In the genomic region with DNA sequence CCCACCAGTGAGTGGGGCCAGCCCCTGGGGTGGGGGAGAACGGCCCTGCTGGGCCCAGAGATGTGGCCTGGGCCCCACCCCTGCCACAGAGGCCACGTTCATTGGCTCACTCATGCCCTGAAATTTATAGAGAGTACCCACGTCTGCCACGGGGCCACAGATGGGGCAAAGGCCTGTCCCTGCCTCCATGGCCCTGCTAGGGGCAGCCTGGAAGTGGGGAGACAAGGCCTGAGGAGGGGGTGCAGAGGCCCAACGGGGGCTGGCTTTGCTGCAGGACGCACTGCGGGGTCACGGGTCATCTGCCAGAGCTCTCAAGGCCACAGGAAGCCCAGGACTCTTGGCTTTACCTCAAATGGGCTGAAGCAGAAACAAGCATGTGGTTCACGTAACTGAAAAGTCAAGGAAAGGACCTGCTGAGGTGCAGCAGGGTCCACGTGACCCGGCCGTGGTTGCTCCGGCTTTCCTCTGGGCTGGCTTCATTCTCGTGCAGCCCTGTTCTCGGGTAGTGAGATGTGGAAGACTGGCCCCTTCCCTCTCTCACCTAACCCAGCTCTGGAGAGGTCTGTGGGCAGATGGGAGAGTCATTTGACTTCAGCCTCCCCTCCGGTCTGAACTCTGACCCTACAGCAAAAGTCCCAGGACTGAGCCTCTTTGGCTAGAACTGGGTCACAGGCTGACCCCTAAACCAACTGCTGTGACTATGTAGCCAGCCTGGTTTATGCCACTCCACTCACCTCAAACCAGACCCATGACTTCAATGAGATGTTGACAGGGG, we compare ENCODE assay signal across 10 cellular contexts. TPM values are rescaled to one million over a fixed set of nuclear protein-coding genes. Genes with fewer than 3 reads are reported as not detected.
DNase-seq lines count a peak whose midpoint lies in the region; ATAC-seq, FAIRE-seq and TF ChIP-seq lines count a peak whose summit lies in the region.
"Had no signal": no experiment of that assay in that cellular context is flagged by ENCODE, and none has a peak within 500 bp of the region (broad histone marks: within the 10 kb centered on the region; RNA-seq: fewer than 3 reads in every experiment).

No MANE protein-coding gene starts in this region.

- H3K9me3 Mint-ChIP-seq in activated T-cell treated with anti-CD3 and anti-CD28 coated beads, Interleukin-2, amount 50 U/mL, for 72 hours: no peaks in the 10 kb centered on the region
- H3K9me3 Mint-ChIP-seq in activated CD8-positive, alpha-beta T cell treated with anti-CD3 and anti-CD28 coated beads, Interleukin-2, amount 10 ng/mL, durations not matched to agents 7 days and 5 days (ENCODE audit: insufficient read depth): no peaks in the 10 kb centered on the region

- peaks cover 11% of the 10 kb centered on the region in 2 donors for H3K27me3 ChIP-seq in stomach smooth muscle (ENCODE audit: control insufficient read depth in 1 of 2, insufficient read depth in 2 of 2, low read length in 2 of 2)
- no peaks in the 10 kb centered on the region for H3K27me3 ChIP-seq in aorta (ENCODE audit: control insufficient read depth in 1 of 2, insufficient read depth in 2 of 2, low read length in 1 of 2)
- H3K27me3 ChIP-seq: SJCRH30 had no signal

- no peak for ATAC-seq in activated T-cell treated with anti-CD3 and anti-CD28 coated beads, Interleukin-2, amount 50 U/mL, for 72 hours (replicated peaks in 1 of 2)
- no peak for ATAC-seq in activated CD8-positive, alpha-beta T cell treated with anti-CD3 and anti-CD28 coated beads, Interleukin-2, amount 10 ng/mL, durations not matched to agents 7 days and 5 days
- no peak for ATAC-seq in aorta (ENCODE audit: low FRiP score)

- H3K36me3 Mint-ChIP-seq in activated T-cell treated with anti-CD3 and anti-CD28 coated beads, Interleukin-2, amount 50 U/mL, for 72 hours (ENCODE audit: insufficient read depth in 2 of 2): no peaks in the 10 kb centered on the region
- peaks cover 4% of the 10 kb centered on the region for H3K36me3 Mint-ChIP-seq in activated CD8-positive, alpha-beta T cell treated with anti-CD3 and anti-CD28 coated beads, Interleukin-2, amount 10 ng/mL, durations not matched to agents 7 days and 5 days (ENCODE audit: low read depth)

- DNase-seq in activated T-cell treated with anti-CD3 and anti-CD28 coated beads, Interleukin-2, amount 50 U/mL, for 72 hours: no peak
- DNase-seq in activated T-cell treated with anti-CD3 and anti-CD28 coated beads, Interleukin-2, amount 50 U/mL, for 48 hours: no peak
- no peak for DNase-seq in activated CD8-positive, alpha-beta T cell treated with anti-CD3 and anti-CD28 coated beads, Interleukin-2, amount 10 ng/mL, durations not matched to agents 7 days and 5 days
- DNase-seq in kidney: peak; percentile 71
- DNase-seq in NCI-H187 (lab: John Stamatoyannopoulos, UW): no peak
- DNase-seq in aorta: no peak
- no peak for DNase-seq in Ammon's horn (ENCODE audit: low spot score)

- H3K27me3 Mint-ChIP-seq in activated T-cell treated with anti-CD3 and anti-CD28 coated beads, Interleukin-2, amount 50 U/mL, for 72 hours (ENCODE audit: low read depth): no peaks in the 10 kb centered on the region
- no peaks in the 10 kb centered on the region for H3K27me3 Mint-ChIP-seq in activated CD8-positive, alpha-beta T cell treated with anti-CD3 and anti-CD28 coated beads, Interleukin-2, amount 10 ng/mL, durations not matched to agents 7 days and 5 days (ENCODE audit: low read depth)

- no peaks in the 10 kb centered on the region for H3K9me3 ChIP-seq in kidney (ENCODE audit: control insufficient read depth in 1 of 2, low read length in 2 of 2)
- no peaks in the 10 kb centered on the region for H3K9me3 ChIP-seq in stomach smooth muscle (ENCODE audit: control insufficient read depth in 2 of 2, low read length in 2 of 2)
- peaks cover 2% of the 10 kb centered on the region for H3K9me3 ChIP-seq in aorta (ENCODE audit: control insufficient read depth, low read length)
- H3K9me3 ChIP-seq: SJCRH30 had no signal

- H3K4me3 Mint-ChIP-seq in activated T-cell treated with anti-CD3 and anti-CD28 coated beads, Interleukin-2, amount 50 U/mL, for 72 hours: peak overlapping the region; percentile 80 to 87
- peak overlapping the region; percentile 76 for H3K4me3 Mint-ChIP-seq in activated CD8-positive, alpha-beta T cell treated with anti-CD3 and anti-CD28 coated beads, Interleukin-2, amount 10 ng/mL, durations not matched to agents 7 days and 5 days

- H3K36me3 ChIP-seq in kidney (ENCODE audit: control insufficient read depth in 1 of 2, insufficient read depth in 2 of 2, low read length in 2 of 2) (no peaks in the 10 kb centered on the region), stomach smooth muscle (ENCODE audit: control insufficient read depth in 2 of 2, insufficient read depth in 2 of 2, low read length in 2 of 2) (no peaks in the 10 kb centered on the region), aorta (ENCODE audit: control insufficient read depth in 1 of 2, insufficient read depth in 2 of 2, low read length in 1 of 2) (no peaks in the 10 kb centered on the region)
- H3K36me3 ChIP-seq: SJCRH30 had no signal

- no peak for TF ChIP-seq CTCF in kidney (IDR thresholded peaks at IDR 0.05; ENCODE audit: borderline replicate concordance, extremely low read depth, insufficient read depth)

- peak overlapping the region in 1 of 2 donors; percentile 44 for H3K9ac ChIP-seq in kidney (ENCODE audit: low read length in 2 of 2)
- no peak overlapping the region for H3K9ac ChIP-seq in stomach smooth muscle (ENCODE audit: low read length in 2 of 2)

- H3K4me1 ChIP-seq in kidney (ENCODE audit: control insufficient read depth in 1 of 2, insufficient read depth in 1 of 2, low read depth in 1 of 2, low read length in 2 of 2) (peaks cover 6 to 18% of the 10 kb centered on the region in 2 donors), stomach smooth muscle (ENCODE audit: control insufficient read depth, insufficient read depth, low read length) (peaks cover 22% of the 10 kb centered on the region), aorta (ENCODE audit: control insufficient read depth in 1 of 2, insufficient read depth in 2 of 2, low read length in 2 of 2) (no peaks in the 10 kb centered on the region)

- no peak overlapping the region for H3K27ac Mint-ChIP-seq in activated T-cell treated with anti-CD3 and anti-CD28 coated beads, Interleukin-2, amount 50 U/mL, for 72 hours
- no peak overlapping the region for H3K27ac Mint-ChIP-seq in activated CD8-positive, alpha-beta T cell treated with anti-CD3 and anti-CD28 coated beads, Interleukin-2, amount 10 ng/mL, durations not matched to agents 7 days and 5 days

- intact Hi-C loops in kidney (cut with DNase I) (no loop called here), aorta (cut with DNase I) (loop anchor here in 1 of 2 donors (2.0 kb wide), 1 partner anchor 92 kb away; no protein-coding TSS in a partner anchor)

- H3K4me3 ChIP-seq in kidney (ENCODE audit: low read length in 2 of 2) (peak overlapping the region; percentile 70 to 71), stomach smooth muscle (ENCODE audit: low read length in 2 of 2) (peak overlapping the region; percentile 62 to 85), aorta (ENCODE audit: low read length in 2 of 2) (no peak overlapping the region)

- no peak for FAIRE-seq in kidney (lab: Jason Lieb, UNC)
- FAIRE-seq: islet of Langerhans had no signal

- 68 to 75% methylated on average over 16 of the region's 16 CpGs for WGBS in aorta, 2 donors

- POLR2A ChIA-PET in activated CD8-positive, alpha-beta T cell treated with anti-CD3 and anti-CD28 coated beads, Interleukin-2, amount 10 ng/mL, durations not matched to agents 7 days and 5 days (lab: Charles Lee): no interaction called here

- H3K4me1 Mint-ChIP-seq in activated T-cell treated with anti-CD3 and anti-CD28 coated beads, Interleukin-2, amount 50 U/mL, for 72 hours (ENCODE audit: low read depth): peaks cover 22% of the 10 kb centered on the region
- H3K4me1 Mint-ChIP-seq in activated CD8-positive, alpha-beta T cell treated with anti-CD3 and anti-CD28 coated beads, Interleukin-2, amount 10 ng/mL, durations not matched to agents 7 days and 5 days (ENCODE audit: low read depth): peaks cover 31% of the 10 kb centered on the region

- H3K27ac ChIP-seq in kidney (ENCODE audit: low read depth in 2 of 2, low read length in 2 of 2) (no peak overlapping the region), stomach smooth muscle (ENCODE audit: low read length) (no peak overlapping the region), aorta (ENCODE audit: low read depth in 1 of 2, low read length in 2 of 2) (no peak overlapping the region)
- H3K27ac ChIP-seq: SJCRH30 had no signal

- CTCF ChIA-PET in activated CD8-positive, alpha-beta T cell treated with anti-CD3 and anti-CD28 coated beads, Interleukin-2, amount 10 ng/mL, durations not matched to agents 7 days and 5 days (lab: Charles Lee): no interaction called here

RNA-seq across cellular contexts. Expression of a gene that starts 1.1 kb away (rescaled TPM):
- 10 to 100 TPM; 40.6 to 44.2 TPM for total RNA-seq in activated T-cell treated with anti-CD3 and anti-CD28 coated beads, Interleukin-2, amount 50 U/mL, for 72 hours
- 10 to 100 TPM; 24.1 to 26.4 TPM for total RNA-seq in activated CD8-positive, alpha-beta T cell treated with anti-CD3 and anti-CD28 coated beads, Interleukin-2, amount 10 ng/mL, durations not matched to agents 7 days and 5 days
- total RNA-seq in kidney (57.1 TPM), aorta (10 to 100 TPM; 58.0 to 71.3 TPM)
- polyA plus RNA-seq in kidney (ENCODE audit: insufficient read depth, low read depth, low replicate concordance) (20.4 TPM), aorta (10 to 100 TPM; 16.2 to 27.8 TPM)

RNA-seq across cellular contexts. Expression of a gene that starts 17.1 kb away (rescaled TPM):
- not detected for total RNA-seq in activated T-cell treated with anti-CD3 and anti-CD28 coated beads, Interleukin-2, amount 50 U/mL, for 72 hours
- not detected for total RNA-seq in activated CD8-positive, alpha-beta T cell treated with anti-CD3 and anti-CD28 coated beads, Interleukin-2, amount 10 ng/mL, durations not matched to agents 7 days and 5 days
- total RNA-seq in kidney (not detected), aorta (not detected)
- polyA plus RNA-seq in kidney (ENCODE audit: insufficient read depth, low read depth, low replicate concordance) (not detected), aorta (not detected)
- total RNA-seq: SJCRH30 had no signal

RNA-seq across cellular contexts. Expression of a gene that starts 54.4 kb away (rescaled TPM):
- total RNA-seq in activated T-cell treated with anti-CD3 and anti-CD28 coated beads, Interleukin-2, amount 50 U/mL, for 72 hours: 10 to 100 TPM; 28.3 to 48.2 TPM
- total RNA-seq in activated CD8-positive, alpha-beta T cell treated with anti-CD3 and anti-CD28 coated beads, Interleukin-2, amount 10 ng/mL, durations not matched to agents 7 days and 5 days: 10 to 100 TPM; 31.7 to 34.4 TPM
- total RNA-seq in kidney (36.1 TPM), aorta (10 to 100 TPM; 24.6 to 33.3 TPM)
- polyA plus RNA-seq in kidney (ENCODE audit: insufficient read depth, low read depth, low replicate concordance) (45.2 TPM), aorta (10 to 100 TPM in 1 of 2 donors, 1 to 10 TPM in 1; 5.3 to 55.3 TPM)

Comparison
In these comparisons a context has a peak if more than half of its experiments do, and no peak if none do; other contexts are left out.
1. H3K4me3 ChIP-seq: peak in kidney (2 of 2) and stomach smooth muscle (2 of 2); none in aorta (0 of 2).